Comparison of ENCODE assay signal across 18 cellular contexts in genomic region chr14:76550534-76550933, GRCh38.
DNase-seq lines count a peak whose midpoint lies in the region; ATAC-seq and TF ChIP-seq lines count a peak whose summit lies in the region.
"Had no signal": no experiment of that assay in that cellular context is flagged by ENCODE, and none has a peak within 500 bp of the region (broad histone marks: within the 10 kb centered on the region; RNA-seq: fewer than 3 reads in every experiment).

No MANE protein-coding gene starts in this region.

- no peaks in the 10 kb centered on the region for H3K9me3 Mint-ChIP-seq in activated T-helper 17 cell treated with anti-CD3 and anti-CD28 coated beads, Interleukin-2, amount 50 U/mL, for 72 hours
- no peaks in the 10 kb centered on the region for H3K9me3 Mint-ChIP-seq in type B pancreatic cell
- H3K9me3 Mint-ChIP-seq: CD8-positive, alpha-beta memory T cell had no signal

- H3K36me3 ChIP-seq in A673 (ENCODE audit: insufficient read depth, low read length, poor library complexity, severe bottlenecking): no peaks in the 10 kb centered on the region
- H3K36me3 ChIP-seq: SJSA1 had no signal

- no peaks in the 10 kb centered on the region for H3K36me3 Mint-ChIP-seq in activated T-helper 17 cell treated with anti-CD3 and anti-CD28 coated beads, Interleukin-2, amount 50 U/mL, for 72 hours (ENCODE audit: low read depth)
- H3K36me3 Mint-ChIP-seq in type B pancreatic cell: no peaks in the 10 kb centered on the region
- H3K36me3 Mint-ChIP-seq: CD8-positive, alpha-beta memory T cell had no signal

- POLR2A ChIA-PET in A673 (lab: Charles Lee; ENCODE audit: low non-redundant PET): no interaction called here

- intact Hi-C loops in A673 (cut with micrococcal nuclease; ENCODE audit: unreplicated experiment): no loop called here

- TF ChIP-seq CTCF in A673 (conservative IDR thresholded peaks at IDR 0.05; ENCODE audit: low read depth, low read length): no peak
- TF ChIP-seq CTCF in fibroblast of mammary gland (conservative IDR thresholded peaks at IDR 0.05; ENCODE audit: control insufficient read depth, insufficient read depth, low read depth, low read length): no peak
- no peak for TF ChIP-seq CTCF in type B pancreatic cell (conservative IDR thresholded peaks at IDR 0.05)

- H3K4me1 ChIP-seq in A673 (ENCODE audit: insufficient read depth, low read length, poor library complexity, severe bottlenecking): peaks cover 19% of the 10 kb centered on the region
- H3K4me1 ChIP-seq: SJSA1 had no signal

- no peak overlapping the region for H3K27ac Mint-ChIP-seq in activated T-helper 17 cell treated with anti-CD3 and anti-CD28 coated beads, Interleukin-2, amount 50 U/mL, for 72 hours
- H3K27ac Mint-ChIP-seq in type B pancreatic cell: no peak overlapping the region
- H3K27ac Mint-ChIP-seq: CD8-positive, alpha-beta memory T cell had no signal

- H3K27ac ChIP-seq in A673 (ENCODE audit: low read depth, low read length, poor library complexity, severe bottlenecking): peak overlapping the region; percentile 25
- H3K27ac ChIP-seq: SJSA1 had no signal

- H3K4me1 Mint-ChIP-seq in activated T-helper 17 cell treated with anti-CD3 and anti-CD28 coated beads, Interleukin-2, amount 50 U/mL, for 72 hours: no peaks in the 10 kb centered on the region
- H3K4me1 Mint-ChIP-seq in type B pancreatic cell (ENCODE audit: unreplicated experiment): peaks cover 16% of the 10 kb centered on the region
- H3K4me1 Mint-ChIP-seq: CD8-positive, alpha-beta memory T cell had no signal

- CTCF ChIA-PET in A673 (lab: Charles Lee): interaction anchor here (0.6 kb wide), 1 partner anchor 164 kb away, joined by 8 read pairs; no protein-coding TSS in a partner anchor

- peaks cover 8% of the 10 kb centered on the region for H3K27me3 Mint-ChIP-seq in activated T-helper 17 cell treated with anti-CD3 and anti-CD28 coated beads, Interleukin-2, amount 50 U/mL, for 72 hours
- peaks cover 5% of the 10 kb centered on the region for H3K27me3 Mint-ChIP-seq in type B pancreatic cell

- ATAC-seq in GM21528 (IDR thresholded peaks at IDR 0.05; ENCODE audit: low FRiP score, unreplicated experiment): no peak
- no peak for ATAC-seq in activated T-helper 17 cell treated with anti-CD3 and anti-CD28 coated beads, Interleukin-2, amount 50 U/mL, for 72 hours (replicated peaks)
- ATAC-seq in HG02885 (IDR thresholded peaks at IDR 0.05; ENCODE audit: poor library complexity, unreplicated experiment): no peak
- ATAC-seq: GM12878 had no signal

- no TSS peak for BruUV-seq in A673 (replicated peaks; lab: Mats Ljungman, UMichigan)

- no peak overlapping the region for H3K4me3 ChIP-seq in A673 (ENCODE audit: low read depth, low read length, poor library complexity, severe bottlenecking)
- H3K4me3 ChIP-seq in fibroblast of mammary gland (ENCODE audit: control insufficient read depth, low read depth, low read length): no peak overlapping the region
- H3K4me3 ChIP-seq: GM12878, SJSA1 had no signal

- DNase-seq in A673 (ENCODE audit: low spot score) (peak; percentile 56), H4 (ENCODE audit: low spot score) (peak; percentile 74), RPMI7951 (ENCODE audit: low read depth) (peak; percentile 24), fibroblast of mammary gland (ENCODE audit: low read depth) (peak; percentile 1), type B pancreatic cell (ENCODE audit: extremely low spot score, unreplicated experiment) (no peak)
- DNase-seq: activated CD4-positive, alpha-beta T cell treated with anti-CD3 and anti-CD28 coated beads for 1 hour; activated effector memory CD4-positive, alpha-beta T cell treated with anti-CD3 and anti-CD28 coated beads, Interleukin-2, amount 50 U/mL, for 16 hours; amniotic stem cell; CD8-positive, alpha-beta memory T cell; cerebellar nuclear complex; KBM-7; NCI-H2227 treated with DMSO at 0.1 percent for 48 hours; stimulated activated CD4-positive, alpha-beta T cell treated with anti-CD3 and anti-CD28 coated beads, Interleukin-2, amount 100 ng/mL, for 24 hours had no signal

- no peaks in the 10 kb centered on the region for H3K27me3 ChIP-seq in A673 (replicated peaks; ENCODE audit: insufficient read depth, low read depth, low read length, poor library complexity)
- H3K27me3 ChIP-seq: SJSA1 had no signal

- H3K4me3 Mint-ChIP-seq in activated T-helper 17 cell treated with anti-CD3 and anti-CD28 coated beads, Interleukin-2, amount 50 U/mL, for 72 hours: no peak overlapping the region
- no peak overlapping the region for H3K4me3 Mint-ChIP-seq in type B pancreatic cell
- H3K4me3 Mint-ChIP-seq: CD8-positive, alpha-beta memory T cell had no signal

- no peaks in the 10 kb centered on the region for H3K9me3 ChIP-seq in A673 (ENCODE audit: low read depth, low read length, poor library complexity, severe bottlenecking)
- H3K9me3 ChIP-seq: SJSA1 had no signal
